Comparison of ENCODE assay signal across 8 cellular contexts in the genomic region with DNA sequence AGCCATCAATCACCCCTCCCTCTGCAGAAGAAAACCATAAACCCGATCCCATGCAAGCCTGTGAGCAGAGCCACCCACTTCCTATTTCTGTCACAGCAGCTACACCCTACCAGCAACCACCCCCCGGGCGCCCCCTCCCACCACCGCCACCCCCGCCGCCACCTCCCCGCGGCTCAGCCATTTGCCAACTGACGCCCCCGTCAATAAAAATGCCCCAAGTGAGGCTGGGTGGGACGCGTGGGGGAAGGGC. TPM values are rescaled to one million over a fixed set of nuclear protein-coding genes. Genes with fewer than 3 reads are reported as not detected.
DNase-seq lines count a peak whose midpoint lies in the region; ATAC-seq and TF ChIP-seq lines count a peak whose summit lies in the region.

No MANE protein-coding gene starts in this region.

- peaks cover 42% of the 10 kb centered on the region for H3K79me2 ChIP-seq in DOHH2 (ENCODE audit: control insufficient read depth, low read length)
- H3K79me2 ChIP-seq in MM.1S (ENCODE audit: low read length), result peaks cover 46% of the 10 kb centered on the region

- in situ Hi-C loops in gastrocnemius medialis (cut with MboI; ENCODE audit: low sequenced_read_pairs in 4 of 4), result loop anchor here in 2 of 4 donors (25.0 kb wide), 2 partner anchors 134 to 159 kb away; no protein-coding TSS in a partner anchor

- intact Hi-C loops in Right ventricle myocardium superior (cut with DNase I), result loop anchor here (5.0 kb wide), 1 partner anchor 159 kb away; no protein-coding TSS in a partner anchor
- intact Hi-C loops in gastrocnemius medialis (cut with DNase I; ENCODE audit: low total_unique reads), result loop anchor here (5.0 to 10.0 kb wide), 7 partner anchors 111 to 1781 kb away; partner anchors contain the start of genes DNAJB14, TRMT10A and UBE2D3

- H3K4me1 ChIP-seq in DOHH2 (ENCODE audit: control insufficient read depth, low read length) (peaks cover 49% of the 10 kb centered on the region), MM.1S (ENCODE audit: low read length) (peaks cover 9% of the 10 kb centered on the region; the same call in 1 of the 2 replicates), gastrocnemius medialis (peaks cover 34 to 47% of the 10 kb centered on the region in 2 donors)

- H3K9me3 Mint-ChIP-seq in activated T-helper 17 cell treated with anti-CD3 and anti-CD28 coated beads, Interleukin-2, amount 50 U/mL, for 72 hours, result no peaks in the 10 kb centered on the region

- peak overlapping the region; percentile 83 for H3K27ac ChIP-seq in DOHH2 (ENCODE audit: low read depth, low read length)
- peak overlapping the region; percentile 84; the same call in 1 of the 2 replicates for H3K27ac ChIP-seq in MM.1S (ENCODE audit: low read length)
- H3K27ac ChIP-seq in gastrocnemius medialis, result peak overlapping the region; percentile 95 to 100 (median 96)

- DNase-seq in MM.1S (no peak), Right ventricle myocardium superior (no peak), gastrocnemius medialis (no peak), SW 1271 (lab: John Stamatoyannopoulos, UW) (no peak)

- H4K20me1 ChIP-seq in DOHH2 (ENCODE audit: control insufficient read depth, insufficient read depth, low read depth, low read length), result peaks cover 6% of the 10 kb centered on the region; the same call in 1 of the 2 replicates
- 0 out of 2 replicates have a peak, but pooled peaks cover 5% of the 10 kb centered on the region for H4K20me1 ChIP-seq in MM.1S (ENCODE audit: insufficient read depth, low read length)

- H3K9me2 ChIP-seq in DOHH2 (replicated peaks; ENCODE audit: control insufficient read depth, low read length), result no peaks in the 10 kb centered on the region
- H3K9me2 ChIP-seq in MM.1S (replicated peaks; ENCODE audit: insufficient read depth, low read length), result no peaks in the 10 kb centered on the region

- H3K4me3 ChIP-seq in DOHH2 (ENCODE audit: low read length) (peak overlapping the region; percentile 98), MM.1S (ENCODE audit: low read length) (peak overlapping the region; percentile 84), gastrocnemius medialis (peak overlapping the region; percentile 74 to 96 (median 84))

- H3K4me2 ChIP-seq in DOHH2 (ENCODE audit: low read length) (peak overlapping the region; percentile 97), MM.1S (ENCODE audit: low read depth, low read length) (peak overlapping the region; percentile 96; the same call in 1 of the 2 replicates)

- H3F3A ChIP-seq in DOHH2 (ENCODE audit: control insufficient read depth, insufficient read depth) (peaks cover 18% of the 10 kb centered on the region), MM.1S (ENCODE audit: insufficient read depth, low read length) (peaks cover 23% of the 10 kb centered on the region)

- no peaks in the 10 kb centered on the region for H3K36me3 Mint-ChIP-seq in activated T-helper 17 cell treated with anti-CD3 and anti-CD28 coated beads, Interleukin-2, amount 50 U/mL, for 72 hours (ENCODE audit: low read depth)

- TF ChIP-seq CTCF in DOHH2 (IDR thresholded peaks at IDR 0.05; ENCODE audit: low read depth, low read length, poor library complexity, severe bottlenecking) (no peak), MM.1S (IDR thresholded peaks at IDR 0.05; ENCODE audit: low read length) (no peak), gastrocnemius medialis (IDR thresholded peaks at IDR 0.05 in 4 of 5, conservative IDR thresholded peaks at IDR 0.05 in 1 of 5) (no peak)

- H3K27me3 Mint-ChIP-seq in activated T-helper 17 cell treated with anti-CD3 and anti-CD28 coated beads, Interleukin-2, amount 50 U/mL, for 72 hours, result peaks cover 5% of the 10 kb centered on the region

- no peak for TF ChIP-seq POLR2A in gastrocnemius medialis (IDR thresholded peaks at IDR 0.05)

- H3K9me3 ChIP-seq in DOHH2 (ENCODE audit: control insufficient read depth, insufficient read depth, low read length) (no peaks in the 10 kb centered on the region), MM.1S (replicated peaks; ENCODE audit: insufficient read depth, low read length) (no peaks in the 10 kb centered on the region), gastrocnemius medialis (no peaks in the 10 kb centered on the region)

- H3K27me3 ChIP-seq in DOHH2 (ENCODE audit: control insufficient read depth, low read length) (peaks cover 11% of the 10 kb centered on the region), MM.1S (replicated peaks; ENCODE audit: insufficient read depth, low read length) (no peaks in the 10 kb centered on the region), gastrocnemius medialis (no peaks in the 10 kb centered on the region)

- H3K36me3 ChIP-seq in DOHH2 (ENCODE audit: control insufficient read depth, low read length) (no peaks in the 10 kb centered on the region), MM.1S (replicated peaks; ENCODE audit: insufficient read depth, low read length) (no peaks in the 10 kb centered on the region), gastrocnemius medialis (no peaks in the 10 kb centered on the region)

- no peak overlapping the region for H3K27ac Mint-ChIP-seq in activated T-helper 17 cell treated with anti-CD3 and anti-CD28 coated beads, Interleukin-2, amount 50 U/mL, for 72 hours

- H3K4me3 Mint-ChIP-seq in activated T-helper 17 cell treated with anti-CD3 and anti-CD28 coated beads, Interleukin-2, amount 50 U/mL, for 72 hours, result peak overlapping the region; percentile 99

- no peak overlapping the region for H2AFZ ChIP-seq in MM.1S (ENCODE audit: low read length)

- H3K9ac ChIP-seq in MM.1S (ENCODE audit: low read length), result peak overlapping the region; percentile 80; the same call in 1 of the 2 replicates

- H3K4me1 Mint-ChIP-seq in activated T-helper 17 cell treated with anti-CD3 and anti-CD28 coated beads, Interleukin-2, amount 50 U/mL, for 72 hours, result peaks cover 16% of the 10 kb centered on the region

- no peak for ATAC-seq in activated T-helper 17 cell treated with anti-CD3 and anti-CD28 coated beads, Interleukin-2, amount 50 U/mL, for 72 hours (replicated peaks)
- ATAC-seq in Right ventricle myocardium superior (ENCODE audit: poor library complexity) (peak; percentile 2), gastrocnemius medialis (no peak), HG02885 (IDR thresholded peaks at IDR 0.05; ENCODE audit: poor library complexity, unreplicated experiment) (no peak), GM19023 (IDR thresholded peaks at IDR 0.05; ENCODE audit: unreplicated experiment) (no peak)

RNA-seq across cellular contexts. Expression of gene PPP3CA, which starts 1.1 kb away (rescaled TPM):
- total RNA-seq in activated T-helper 17 cell treated with anti-CD3 and anti-CD28 coated beads, Interleukin-2, amount 50 U/mL, for 72 hours, result 10 to 100 TPM; 14.6 to 20.5 TPM
- 20.5 TPM for total RNA-seq in Right ventricle myocardium superior
- total RNA-seq in gastrocnemius medialis, result 10 to 100 TPM; 25.1 to 30.3 (median 26.7) TPM
